Comparison of ENCODE assay signal across 7 cellular contexts in genomic region chr16:26419458-26419857, GRCh38.
A peak's percentile ranks its signal among the peaks of the same experiment; 100 is the strongest.
DNase-seq lines count a peak whose midpoint lies in the region; TF ChIP-seq lines count a peak whose summit lies in the region.
"Not testable (repeated sequence)": the region's sequence is repeated elsewhere in the genome, so short reads cannot be mapped to it uniquely, and the experiment has no call there.

No MANE protein-coding gene starts in this region.

- H3K18ac ChIP-seq in mesendoderm (ENCODE audit: low read length): not testable (repeated sequence)

- H3K27me3 ChIP-seq in endodermal cell (ENCODE audit: control insufficient read depth, insufficient read depth, low read length, poor library complexity, severe bottlenecking); mesendoderm (ENCODE audit: insufficient read depth, low read length, poor library complexity): not testable (repeated sequence)

- not testable (repeated sequence) for H3K4me2 ChIP-seq in mesendoderm (ENCODE audit: low read length)

- not testable (repeated sequence) for H3K36me3 ChIP-seq in endodermal cell (ENCODE audit: control insufficient read depth, insufficient read depth, low read length); mesendoderm (ENCODE audit: control insufficient read depth, insufficient read depth, low read length)

- 72 to 76% methylated on average over 6 to 8 of the region's 8 CpGs for WGBS in endodermal cell (ENCODE audit: insufficient coverage in 1 of 2, insufficient read length in 1 of 2), 2 experiments
- no CpG with 5 or more reads among the region's 8 CpGs for WGBS in mesendoderm (ENCODE audit: extremely low coverage, insufficient coverage, low lambda C conversion rate)

- not testable (repeated sequence) for TF ChIP-seq CTCF in endodermal cell (conservative IDR thresholded peaks at IDR 0.05); progenitor cell of endocrine pancreas (IDR thresholded peaks at IDR 0.05; ENCODE audit: unreplicated experiment)

- H3K27ac Mint-ChIP-seq in endodermal cell, progenitor cell of endocrine pancreas: not testable (repeated sequence)

- not testable (repeated sequence) for H3K79me1 ChIP-seq in mesendoderm (ENCODE audit: low read length)

- not testable (repeated sequence) for H2BK120ac ChIP-seq in mesendoderm (ENCODE audit: low read depth, low read length)

- H3K56ac ChIP-seq in mesendoderm (ENCODE audit: low read length): not testable (repeated sequence)

- H3K4me3 ChIP-seq in endodermal cell (ENCODE audit: low read length); mesendoderm (ENCODE audit: low read length): not testable (repeated sequence)

- H3K23ac ChIP-seq in mesendoderm (ENCODE audit: low read length): not testable (repeated sequence)

- not testable (repeated sequence) for H4K5ac ChIP-seq in mesendoderm (ENCODE audit: low read length)

- not testable (repeated sequence) for H3K4me3 Mint-ChIP-seq in endodermal cell; progenitor cell of endocrine pancreas (ENCODE audit: low read depth)

- H3K9ac ChIP-seq in endodermal cell (ENCODE audit: extremely low read depth, low read length, poor library complexity, severe bottlenecking); mesendoderm (ENCODE audit: low read length): not testable (repeated sequence)

- not testable (repeated sequence) for H3K27me3 Mint-ChIP-seq in endodermal cell (ENCODE audit: insufficient read depth); progenitor cell of endocrine pancreas

- H2AK5ac ChIP-seq in mesendoderm (ENCODE audit: low read length): not testable (repeated sequence)

- not testable (repeated sequence) for H3K4me1 ChIP-seq in endodermal cell (ENCODE audit: control insufficient read depth, insufficient read depth, low read length); mesendoderm (ENCODE audit: control insufficient read depth, low read depth, low read length)

- H4K8ac ChIP-seq in mesendoderm (ENCODE audit: low read depth, low read length): not testable (repeated sequence)

- not testable (repeated sequence) for H2BK5ac ChIP-seq in mesendoderm (ENCODE audit: low read length)

- not testable (repeated sequence) for H3K79me2 ChIP-seq in mesendoderm (ENCODE audit: control insufficient read depth, insufficient read depth, low read length)

- not testable (repeated sequence) for H3K9me3 ChIP-seq in endodermal cell (ENCODE audit: control insufficient read depth, low read length)

- H3K36me3 Mint-ChIP-seq in endodermal cell (ENCODE audit: low read depth); progenitor cell of endocrine pancreas (ENCODE audit: insufficient read depth): not testable (repeated sequence)

- H3K9me3 Mint-ChIP-seq in endodermal cell: not testable (repeated sequence)
- peaks cover 10% of the 10 kb centered on the region for H3K9me3 Mint-ChIP-seq in progenitor cell of endocrine pancreas (ENCODE audit: low read depth)

- not testable (repeated sequence) for H3K27ac ChIP-seq in endodermal cell (ENCODE audit: low read depth, low read length); mesendoderm (ENCODE audit: low read depth, low read length)

- H3K4me1 Mint-ChIP-seq in endodermal cell; progenitor cell of endocrine pancreas (ENCODE audit: low read depth): not testable (repeated sequence)

- H3K4ac ChIP-seq in mesendoderm (ENCODE audit: low read depth, low read length): not testable (repeated sequence)

- H2BK15ac ChIP-seq in mesendoderm (replicated peaks; ENCODE audit: low read depth): not testable (repeated sequence)

- DNase-seq in ELF-1 (ENCODE audit: low read depth, low spot score) (peak; percentile 47), NCI-H510A (lab: John Stamatoyannopoulos, UW) (peak; percentile 25), NCI-H748 (lab: John Stamatoyannopoulos, UW; ENCODE audit: unreplicated experiment) (peak; percentile 70), SHP77 treated with DMSO at 0.1 percent for 48 hours (lab: John Stamatoyannopoulos, UW) (peak; percentile 41), endodermal cell (peak; percentile 82), mesendoderm (peak; percentile 22), progenitor cell of endocrine pancreas (ENCODE audit: low spot score, unreplicated experiment) (peak; percentile 10)

Comparison
In these comparisons a context has a peak if more than half of its experiments do, and no peak if none do; other contexts are left out.
1. DNase-seq: peak in every context shown above with its lines; median percentile 82 in endodermal cell; 70 in NCI-H748; 47 in ELF-1; 41 in SHP77 treated with DMSO at 0.1 percent for 48 hours; 25 in NCI-H510A; 22 in mesendoderm; 10 in progenitor cell of endocrine pancreas.